Comparison of ENCODE assay signal across 8 cellular contexts in genomic region chr19:2494084-2494446, GRCh38. TPM values are rescaled to one million over a fixed set of nuclear protein-coding genes. Genes with fewer than 3 reads are reported as not detected.
A peak's percentile ranks its signal among the peaks of the same experiment; 100 is the strongest.
DNase-seq lines count a peak whose midpoint lies in the region; ATAC-seq lines count a peak whose summit lies in the region.

No MANE protein-coding gene starts in this region.

- H3K4me3 Mint-ChIP-seq in central memory CD8-positive, alpha-beta T cell, result peak overlapping the region; percentile 73
- peak overlapping the region; percentile 70 to 89 (median 80) for H3K4me3 Mint-ChIP-seq in naive B cell

- H3K36me3 ChIP-seq in Karpas-422 (ENCODE audit: insufficient read depth, low read length), result no peaks in the 10 kb centered on the region

- peaks cover 46% of the 10 kb centered on the region for H3K27me3 Mint-ChIP-seq in central memory CD8-positive, alpha-beta T cell
- H3K27me3 Mint-ChIP-seq in naive B cell, result peaks cover 15 to 47% (median 26%) of the 10 kb centered on the region in 3 donors

- ATAC-seq in central memory CD8-positive, alpha-beta T cell (replicated peaks; ENCODE audit: extremely low read depth, poor library complexity, severe bottlenecking), result no peak
- ATAC-seq in naive B cell (ENCODE audit: low read depth in 2 of 2), result no peak
- no peak for ATAC-seq in HG03571 (IDR thresholded peaks at IDR 0.05; ENCODE audit: unreplicated experiment)
- no peak for ATAC-seq in GM19455 (IDR thresholded peaks at IDR 0.05; ENCODE audit: unreplicated experiment)
- ATAC-seq in HG03097 (IDR thresholded peaks at IDR 0.05; ENCODE audit: low FRiP score, unreplicated experiment), result no peak

- H2AFZ ChIP-seq in Karpas-422 (ENCODE audit: low read length), result no peak overlapping the region

- H3K4me1 ChIP-seq in Karpas-422 (ENCODE audit: low read length), result peaks cover 52% of the 10 kb centered on the region

- H3K4me3 ChIP-seq in Karpas-422 (ENCODE audit: low read length), result no peak overlapping the region; the same call in 1 of the 2 replicates

- peaks cover 6% of the 10 kb centered on the region; the same call in 1 of the 2 replicates for H3K27me3 ChIP-seq in Karpas-422 (ENCODE audit: low read length)

- H3K9me3 ChIP-seq in Karpas-422 (ENCODE audit: low read length), result no peaks in the 10 kb centered on the region

- no peak overlapping the region for H3K27ac ChIP-seq in Karpas-422 (ENCODE audit: low read length)

- H3K79me2 ChIP-seq in Karpas-422 (ENCODE audit: low read length), result no peaks in the 10 kb centered on the region

- no peaks in the 10 kb centered on the region for H3K9me2 ChIP-seq in Karpas-422 (replicated peaks; ENCODE audit: insufficient read depth, low read length)

- H3K36me3 Mint-ChIP-seq in central memory CD8-positive, alpha-beta T cell (ENCODE audit: insufficient read depth), result peaks cover 3% of the 10 kb centered on the region
- no peaks in the 10 kb centered on the region for H3K36me3 Mint-ChIP-seq in naive B cell

- DNase-seq in Ammon's horn (ENCODE audit: low spot score) (peak; percentile 46), Karpas-422 (peak; percentile 29), naive B cell (no peak), SKM-1 (lab: John Stamatoyannopoulos, UW; ENCODE audit: unreplicated experiment) (no peak)
- DNase-seq in central memory CD8-positive, alpha-beta T cell (ENCODE audit: low spot score in 2 of 2), result no peak

- H3K9ac ChIP-seq in Karpas-422 (ENCODE audit: low read length), result peak overlapping the region; percentile 68; the same call in 1 of the 2 replicates

- no peaks in the 10 kb centered on the region for H4K20me1 ChIP-seq in Karpas-422 (ENCODE audit: insufficient read depth, low read depth, low read length)

- peaks cover 22% of the 10 kb centered on the region for H3K4me1 Mint-ChIP-seq in central memory CD8-positive, alpha-beta T cell
- peaks cover 28 to 41% (median 35%) of the 10 kb centered on the region in 3 donors for H3K4me1 Mint-ChIP-seq in naive B cell

- H3K9me3 Mint-ChIP-seq in central memory CD8-positive, alpha-beta T cell, result no peaks in the 10 kb centered on the region
- no peaks in the 10 kb centered on the region for H3K9me3 Mint-ChIP-seq in naive B cell

- H3K4me2 ChIP-seq in Karpas-422 (ENCODE audit: low read depth, low read length, poor library complexity, severe bottlenecking), result peak overlapping the region; percentile 78

- H3K27ac Mint-ChIP-seq in central memory CD8-positive, alpha-beta T cell (ENCODE audit: low read depth), result no peak overlapping the region
- peak overlapping the region in 2 of 6 donors; percentile 63 to 75 for H3K27ac Mint-ChIP-seq in naive B cell

RNA-seq across cellular contexts. Expression of gene GADD45B, which starts 18.1 kb away (rescaled TPM):
- total RNA-seq in Karpas-422 (2014; rRNA removed; shearing (Covaris generic); ENCODE audit: low replicate concordance), result 8.6 and 11.0 TPM in 2 replicates
- polyA plus RNA-seq in naive B cell (ENCODE audit: low read depth in 6 of 6), result 100 to 1,000 TPM in 3 of 6 donors, 10 to 100 TPM in 3; 40.2 to 177 (median 125) TPM

RNA-seq across cellular contexts. Expression of gene LMNB2, which starts 37.3 kb away (rescaled TPM):
- total RNA-seq in Karpas-422 (2014; rRNA removed; shearing (Covaris generic); ENCODE audit: low replicate concordance), result 20.8 and 80.2 TPM in 2 replicates
- 1 to 10 TPM; 3.2 to 5.4 (median 4.5) TPM for polyA plus RNA-seq in naive B cell (ENCODE audit: low read depth in 6 of 6)

Comparison
In these comparisons a context has a peak if more than half of its experiments do, and no peak if none do; other contexts are left out.
1. DNase-seq: peak in Ammon's horn (single experiment) and Karpas-422 (single experiment); none in central memory CD8-positive, alpha-beta T cell (0 of 2), naive B cell (single experiment) and SKM-1 (single experiment).